Comparison of ENCODE assay signal across 1 cellular context in the genomic region with DNA sequence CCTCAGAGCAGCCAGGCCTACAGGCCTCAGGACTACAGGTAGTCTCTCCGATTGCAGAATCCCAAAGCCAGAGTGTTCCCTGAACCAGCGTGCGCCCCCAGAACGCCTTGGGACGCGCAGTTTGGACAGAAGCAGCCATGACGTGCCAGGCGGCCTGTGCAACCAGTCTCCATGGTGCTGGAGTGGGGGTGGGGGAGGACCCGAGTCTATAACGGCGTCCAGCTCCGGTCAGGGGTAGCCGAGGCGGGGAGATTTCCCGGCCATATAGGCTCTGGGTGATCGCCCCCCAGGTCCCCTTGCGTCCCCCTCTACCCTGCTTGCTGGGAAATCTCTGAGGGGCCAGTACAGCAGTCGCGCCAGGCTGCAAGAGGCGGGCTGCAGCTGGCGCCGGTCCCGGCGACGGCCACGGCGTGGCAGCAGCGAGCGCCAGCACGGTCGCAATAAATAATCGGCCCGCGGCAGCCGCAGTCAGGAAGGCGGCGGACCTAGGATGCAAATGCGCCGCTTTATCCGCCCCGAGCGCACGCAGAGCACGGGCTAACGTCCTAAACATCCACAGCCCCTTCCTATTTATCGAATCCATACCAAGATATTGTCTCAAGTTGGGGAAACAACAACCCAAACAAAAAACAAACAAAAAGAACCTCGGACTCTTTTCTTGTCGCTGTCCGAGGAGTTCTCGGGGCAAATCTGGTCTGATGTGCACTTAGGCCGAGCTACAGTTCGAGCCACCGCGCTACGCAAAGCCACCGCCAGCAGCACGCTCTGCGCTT.
A peak's percentile ranks its signal among the peaks of the same experiment; 100 is the strongest.
TF ChIP-seq lines count a peak whose summit lies in the region.

No MANE protein-coding gene starts in this region.

TF ChIP-seq in HepG2, 621 proteins besides CTCF, POLR2A, EP300 and RAD21 (continued from another document and continues in another):
- TF ChIP-seq, protein P1, sequence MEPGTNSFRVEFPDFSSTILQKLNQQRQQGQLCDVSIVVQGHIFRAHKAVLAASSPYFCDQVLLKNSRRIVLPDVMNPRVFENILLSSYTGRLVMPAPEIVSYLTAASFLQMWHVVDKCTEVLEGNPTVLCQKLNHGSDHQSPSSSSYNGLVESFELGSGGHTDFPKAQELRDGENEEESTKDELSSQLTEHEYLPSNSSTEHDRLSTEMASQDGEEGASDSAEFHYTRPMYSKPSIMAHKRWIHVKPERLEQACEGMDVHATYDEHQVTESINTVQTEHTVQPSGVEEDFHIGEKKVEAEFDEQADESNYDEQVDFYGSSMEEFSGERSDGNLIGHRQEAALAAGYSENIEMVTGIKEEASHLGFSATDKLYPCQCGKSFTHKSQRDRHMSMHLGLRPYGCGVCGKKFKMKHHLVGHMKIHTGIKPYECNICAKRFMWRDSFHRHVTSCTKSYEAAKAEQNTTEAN (CRISPR knock-in tag; conservative IDR thresholded peaks at IDR 0.05), result 0 out of 2 replicates have a peak, but pooled peaks have one; percentile 25
- TF ChIP-seq HMG20B (CRISPR knock-in tag; conservative IDR thresholded peaks at IDR 0.05), result no peak
- TF ChIP-seq, protein P2, sequence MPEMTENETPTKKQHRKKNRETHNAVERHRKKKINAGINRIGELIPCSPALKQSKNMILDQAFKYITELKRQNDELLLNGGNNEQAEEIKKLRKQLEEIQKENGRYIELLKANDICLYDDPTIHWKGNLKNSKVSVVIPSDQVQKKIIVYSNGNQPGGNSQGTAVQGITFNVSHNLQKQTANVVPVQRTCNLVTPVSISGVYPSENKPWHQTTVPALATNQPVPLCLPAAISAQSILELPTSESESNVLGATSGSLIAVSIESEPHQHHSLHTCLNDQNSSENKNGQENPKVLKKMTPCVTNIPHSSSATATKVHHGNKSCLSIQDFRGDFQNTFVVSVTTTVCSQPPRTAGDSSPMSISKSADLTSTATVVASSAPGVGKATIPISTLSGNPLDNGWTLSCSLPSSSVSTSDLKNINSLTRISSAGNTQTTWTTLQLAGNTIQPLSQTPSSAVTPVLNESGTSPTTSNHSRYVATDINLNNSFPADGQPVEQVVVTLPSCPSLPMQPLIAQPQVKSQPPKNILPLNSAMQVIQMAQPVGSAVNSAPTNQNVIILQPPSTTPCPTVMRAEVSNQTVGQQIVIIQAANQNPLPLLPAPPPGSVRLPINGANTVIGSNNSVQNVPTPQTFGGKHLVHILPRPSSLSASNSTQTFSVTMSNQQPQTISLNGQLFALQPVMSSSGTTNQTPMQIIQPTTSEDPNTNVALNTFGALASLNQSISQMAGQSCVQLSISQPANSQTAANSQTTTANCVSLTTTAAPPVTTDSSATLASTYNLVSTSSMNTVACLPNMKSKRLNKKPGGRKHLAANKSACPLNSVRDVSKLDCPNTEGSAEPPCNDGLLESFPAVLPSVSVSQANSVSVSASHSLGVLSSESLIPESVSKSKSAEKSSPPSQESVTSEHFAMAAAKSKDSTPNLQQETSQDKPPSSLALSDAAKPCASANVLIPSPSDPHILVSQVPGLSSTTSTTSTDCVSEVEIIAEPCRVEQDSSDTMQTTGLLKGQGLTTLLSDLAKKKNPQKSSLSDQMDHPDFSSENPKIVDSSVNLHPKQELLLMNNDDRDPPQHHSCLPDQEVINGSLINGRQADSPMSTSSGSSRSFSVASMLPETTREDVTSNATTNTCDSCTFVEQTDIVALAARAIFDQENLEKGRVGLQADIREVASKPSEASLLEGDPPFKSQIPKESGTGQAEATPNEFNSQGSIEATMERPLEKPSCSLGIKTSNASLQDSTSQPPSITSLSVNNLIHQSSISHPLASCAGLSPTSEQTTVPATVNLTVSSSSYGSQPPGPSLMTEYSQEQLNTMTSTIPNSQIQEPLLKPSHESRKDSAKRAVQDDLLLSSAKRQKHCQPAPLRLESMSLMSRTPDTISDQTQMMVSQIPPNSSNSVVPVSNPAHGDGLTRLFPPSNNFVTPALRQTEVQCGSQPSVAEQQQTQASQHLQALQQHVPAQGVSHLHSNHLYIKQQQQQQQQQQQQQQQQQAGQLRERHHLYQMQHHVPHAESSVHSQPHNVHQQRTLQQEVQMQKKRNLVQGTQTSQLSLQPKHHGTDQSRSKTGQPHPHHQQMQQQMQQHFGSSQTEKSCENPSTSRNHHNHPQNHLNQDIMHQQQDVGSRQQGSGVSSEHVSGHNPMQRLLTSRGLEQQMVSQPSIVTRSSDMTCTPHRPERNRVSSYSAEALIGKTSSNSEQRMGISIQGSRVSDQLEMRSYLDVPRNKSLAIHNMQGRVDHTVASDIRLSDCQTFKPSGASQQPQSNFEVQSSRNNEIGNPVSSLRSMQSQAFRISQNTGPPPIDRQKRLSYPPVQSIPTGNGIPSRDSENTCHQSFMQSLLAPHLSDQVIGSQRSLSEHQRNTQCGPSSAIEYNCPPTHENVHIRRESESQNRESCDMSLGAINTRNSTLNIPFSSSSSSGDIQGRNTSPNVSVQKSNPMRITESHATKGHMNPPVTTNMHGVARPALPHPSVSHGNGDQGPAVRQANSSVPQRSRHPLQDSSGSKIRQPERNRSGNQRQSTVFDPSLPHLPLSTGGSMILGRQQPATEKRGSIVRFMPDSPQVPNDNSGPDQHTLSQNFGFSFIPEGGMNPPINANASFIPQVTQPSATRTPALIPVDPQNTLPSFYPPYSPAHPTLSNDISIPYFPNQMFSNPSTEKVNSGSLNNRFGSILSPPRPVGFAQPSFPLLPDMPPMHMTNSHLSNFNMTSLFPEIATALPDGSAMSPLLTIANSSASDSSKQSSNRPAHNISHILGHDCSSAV (CRISPR knock-in tag; IDR thresholded peaks at IDR 0.05; ENCODE audit: borderline replicate concordance), result no peak
- 0 out of 2 replicates have a peak, but pooled peaks have one; percentile 40 for TF ChIP-seq KMT2A (CRISPR knock-in tag; IDR thresholded peaks at IDR 0.05)
- no peak for TF ChIP-seq NFKBIZ (CRISPR knock-in tag; IDR thresholded peaks at IDR 0.05)
- TF ChIP-seq ZNF619 (CRISPR knock-in tag; IDR thresholded peaks at IDR 0.05), result no peak
- peak; percentile 68 for TF ChIP-seq ASH2L (IDR thresholded peaks at IDR 0.05; ENCODE audit: insufficient read length, low read depth, low read length)
- TF ChIP-seq YEATS4 (CRISPR knock-in tag; IDR thresholded peaks at IDR 0.05; ENCODE audit: borderline replicate concordance), result peak; percentile 51; the same call in 1 of the 2 replicates
- TF ChIP-seq, protein P3, sequence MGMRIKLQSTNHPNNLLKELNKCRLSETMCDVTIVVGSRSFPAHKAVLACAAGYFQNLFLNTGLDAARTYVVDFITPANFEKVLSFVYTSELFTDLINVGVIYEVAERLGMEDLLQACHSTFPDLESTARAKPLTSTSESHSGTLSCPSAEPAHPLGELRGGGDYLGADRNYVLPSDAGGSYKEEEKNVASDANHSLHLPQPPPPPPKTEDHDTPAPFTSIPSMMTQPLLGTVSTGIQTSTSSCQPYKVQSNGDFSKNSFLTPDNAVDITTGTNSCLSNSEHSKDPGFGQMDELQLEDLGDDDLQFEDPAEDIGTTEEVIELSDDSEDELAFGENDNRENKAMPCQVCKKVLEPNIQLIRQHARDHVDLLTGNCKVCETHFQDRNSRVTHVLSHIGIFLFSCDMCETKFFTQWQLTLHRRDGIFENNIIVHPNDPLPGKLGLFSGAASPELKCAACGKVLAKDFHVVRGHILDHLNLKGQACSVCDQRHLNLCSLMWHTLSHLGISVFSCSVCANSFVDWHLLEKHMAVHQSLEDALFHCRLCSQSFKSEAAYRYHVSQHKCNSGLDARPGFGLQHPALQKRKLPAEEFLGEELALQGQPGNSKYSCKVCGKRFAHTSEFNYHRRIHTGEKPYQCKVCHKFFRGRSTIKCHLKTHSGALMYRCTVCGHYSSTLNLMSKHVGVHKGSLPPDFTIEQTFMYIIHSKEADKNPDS (CRISPR knock-in tag; IDR thresholded peaks at IDR 0.05), result no peak; the same call in 1 of the 2 replicates
- TF ChIP-seq LCORL (IDR thresholded peaks at IDR 0.05), result no peak
- peak; percentile 45; the same call in 1 of the 2 replicates for TF ChIP-seq LCORL (CRISPR knock-in tag; IDR thresholded peaks at IDR 0.05)
- TF ChIP-seq, protein P4, sequence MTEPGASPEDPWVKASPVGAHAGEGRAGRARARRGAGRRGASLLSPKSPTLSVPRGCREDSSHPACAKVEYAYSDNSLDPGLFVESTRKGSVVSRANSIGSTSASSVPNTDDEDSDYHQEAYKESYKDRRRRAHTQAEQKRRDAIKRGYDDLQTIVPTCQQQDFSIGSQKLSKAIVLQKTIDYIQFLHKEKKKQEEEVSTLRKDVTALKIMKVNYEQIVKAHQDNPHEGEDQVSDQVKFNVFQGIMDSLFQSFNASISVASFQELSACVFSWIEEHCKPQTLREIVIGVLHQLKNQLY (CRISPR knock-in tag; IDR thresholded peaks at IDR 0.05), result no peak
- TF ChIP-seq, protein P5, sequence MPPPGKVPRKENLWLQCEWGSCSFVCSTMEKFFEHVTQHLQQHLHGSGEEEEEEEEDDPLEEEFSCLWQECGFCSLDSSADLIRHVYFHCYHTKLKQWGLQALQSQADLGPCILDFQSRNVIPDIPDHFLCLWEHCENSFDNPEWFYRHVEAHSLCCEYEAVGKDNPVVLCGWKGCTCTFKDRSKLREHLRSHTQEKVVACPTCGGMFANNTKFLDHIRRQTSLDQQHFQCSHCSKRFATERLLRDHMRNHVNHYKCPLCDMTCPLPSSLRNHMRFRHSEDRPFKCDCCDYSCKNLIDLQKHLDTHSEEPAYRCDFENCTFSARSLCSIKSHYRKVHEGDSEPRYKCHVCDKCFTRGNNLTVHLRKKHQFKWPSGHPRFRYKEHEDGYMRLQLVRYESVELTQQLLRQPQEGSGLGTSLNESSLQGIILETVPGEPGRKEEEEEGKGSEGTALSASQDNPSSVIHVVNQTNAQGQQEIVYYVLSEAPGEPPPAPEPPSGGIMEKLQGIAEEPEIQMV (CRISPR knock-in tag; IDR thresholded peaks at IDR 0.05; ENCODE audit: low read depth), result no peak
- TF ChIP-seq, protein P6, sequence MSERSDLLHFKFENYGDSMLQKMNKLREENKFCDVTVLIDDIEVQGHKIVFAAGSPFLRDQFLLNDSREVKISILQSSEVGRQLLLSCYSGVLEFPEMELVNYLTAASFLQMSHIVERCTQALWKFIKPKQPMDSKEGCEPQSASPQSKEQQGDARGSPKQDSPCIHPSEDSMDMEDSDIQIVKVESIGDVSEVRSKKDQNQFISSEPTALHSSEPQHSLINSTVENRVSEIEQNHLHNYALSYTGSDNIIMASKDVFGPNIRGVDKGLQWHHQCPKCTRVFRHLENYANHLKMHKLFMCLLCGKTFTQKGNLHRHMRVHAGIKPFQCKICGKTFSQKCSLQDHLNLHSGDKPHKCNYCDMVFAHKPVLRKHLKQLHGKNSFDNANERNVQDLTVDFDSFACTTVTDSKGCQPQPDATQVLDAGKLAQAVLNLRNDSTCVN (CRISPR knock-in tag; IDR thresholded peaks at IDR 0.05; ENCODE audit: borderline replicate concordance), result 0 out of 2 replicates have a peak, but pooled peaks have one; percentile 7
- no peak for TF ChIP-seq NFATC3 (CRISPR knock-in tag; IDR thresholded peaks at IDR 0.05)
- no peak for TF ChIP-seq ZMYM3 (CRISPR knock-in tag; IDR thresholded peaks at IDR 0.05)
- TF ChIP-seq, protein P7, sequence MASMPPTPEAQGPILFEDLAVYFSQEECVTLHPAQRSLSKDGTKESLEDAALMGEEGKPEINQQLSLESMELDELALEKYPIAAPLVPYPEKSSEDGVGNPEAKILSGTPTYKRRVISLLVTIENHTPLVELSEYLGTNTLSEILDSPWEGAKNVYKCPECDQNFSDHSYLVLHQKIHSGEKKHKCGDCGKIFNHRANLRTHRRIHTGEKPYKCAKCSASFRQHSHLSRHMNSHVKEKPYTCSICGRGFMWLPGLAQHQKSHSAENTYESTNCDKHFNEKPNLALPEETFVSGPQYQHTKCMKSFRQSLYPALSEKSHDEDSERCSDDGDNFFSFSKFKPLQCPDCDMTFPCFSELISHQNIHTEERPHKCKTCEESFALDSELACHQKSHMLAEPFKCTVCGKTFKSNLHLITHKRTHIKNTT (CRISPR knock-in tag; IDR thresholded peaks at IDR 0.05), result no peak
- TF ChIP-seq ZNF556 (CRISPR knock-in tag; IDR thresholded peaks at IDR 0.05; ENCODE audit: borderline replicate concordance), result 0 out of 2 replicates have a peak, but pooled peaks have one; percentile 10
- no peak; the same call in 1 of the 2 replicates for TF ChIP-seq ISL2 (CRISPR knock-in tag; IDR thresholded peaks at IDR 0.05)
- no peak for TF ChIP-seq PAX8 (CRISPR knock-in tag; IDR thresholded peaks at IDR 0.05; ENCODE audit: borderline replicate concordance)
- TF ChIP-seq BHLHE40 (IDR thresholded peaks at IDR 0.05; ENCODE audit: low read length), result peak; percentile 63
- TF ChIP-seq, protein P8, sequence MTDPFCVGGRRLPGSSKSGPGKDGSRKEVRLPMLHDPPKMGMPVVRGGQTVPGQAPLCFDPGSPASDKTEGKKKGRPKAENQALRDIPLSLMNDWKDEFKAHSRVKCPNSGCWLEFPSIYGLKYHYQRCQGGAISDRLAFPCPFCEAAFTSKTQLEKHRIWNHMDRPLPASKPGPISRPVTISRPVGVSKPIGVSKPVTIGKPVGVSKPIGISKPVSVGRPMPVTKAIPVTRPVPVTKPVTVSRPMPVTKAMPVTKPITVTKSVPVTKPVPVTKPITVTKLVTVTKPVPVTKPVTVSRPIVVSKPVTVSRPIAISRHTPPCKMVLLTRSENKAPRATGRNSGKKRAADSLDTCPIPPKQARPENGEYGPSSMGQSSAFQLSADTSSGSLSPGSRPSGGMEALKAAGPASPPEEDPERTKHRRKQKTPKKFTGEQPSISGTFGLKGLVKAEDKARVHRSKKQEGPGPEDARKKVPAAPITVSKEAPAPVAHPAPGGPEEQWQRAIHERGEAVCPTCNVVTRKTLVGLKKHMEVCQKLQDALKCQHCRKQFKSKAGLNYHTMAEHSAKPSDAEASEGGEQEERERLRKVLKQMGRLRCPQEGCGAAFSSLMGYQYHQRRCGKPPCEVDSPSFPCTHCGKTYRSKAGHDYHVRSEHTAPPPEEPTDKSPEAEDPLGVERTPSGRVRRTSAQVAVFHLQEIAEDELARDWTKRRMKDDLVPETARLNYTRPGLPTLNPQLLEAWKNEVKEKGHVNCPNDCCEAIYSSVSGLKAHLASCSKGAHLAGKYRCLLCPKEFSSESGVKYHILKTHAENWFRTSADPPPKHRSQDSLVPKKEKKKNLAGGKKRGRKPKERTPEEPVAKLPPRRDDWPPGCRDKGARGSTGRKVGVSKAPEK (CRISPR knock-in tag; IDR thresholded peaks at IDR 0.05; ENCODE audit: borderline replicate concordance), result 0 out of 2 replicates have a peak, but pooled peaks have one; percentile 9
- TF ChIP-seq CEBPG (CRISPR knock-in tag; IDR thresholded peaks at IDR 0.05), result no peak
- no peak for TF ChIP-seq MAFG (CRISPR knock-in tag; IDR thresholded peaks at IDR 0.05)
- TF ChIP-seq, protein P9, sequence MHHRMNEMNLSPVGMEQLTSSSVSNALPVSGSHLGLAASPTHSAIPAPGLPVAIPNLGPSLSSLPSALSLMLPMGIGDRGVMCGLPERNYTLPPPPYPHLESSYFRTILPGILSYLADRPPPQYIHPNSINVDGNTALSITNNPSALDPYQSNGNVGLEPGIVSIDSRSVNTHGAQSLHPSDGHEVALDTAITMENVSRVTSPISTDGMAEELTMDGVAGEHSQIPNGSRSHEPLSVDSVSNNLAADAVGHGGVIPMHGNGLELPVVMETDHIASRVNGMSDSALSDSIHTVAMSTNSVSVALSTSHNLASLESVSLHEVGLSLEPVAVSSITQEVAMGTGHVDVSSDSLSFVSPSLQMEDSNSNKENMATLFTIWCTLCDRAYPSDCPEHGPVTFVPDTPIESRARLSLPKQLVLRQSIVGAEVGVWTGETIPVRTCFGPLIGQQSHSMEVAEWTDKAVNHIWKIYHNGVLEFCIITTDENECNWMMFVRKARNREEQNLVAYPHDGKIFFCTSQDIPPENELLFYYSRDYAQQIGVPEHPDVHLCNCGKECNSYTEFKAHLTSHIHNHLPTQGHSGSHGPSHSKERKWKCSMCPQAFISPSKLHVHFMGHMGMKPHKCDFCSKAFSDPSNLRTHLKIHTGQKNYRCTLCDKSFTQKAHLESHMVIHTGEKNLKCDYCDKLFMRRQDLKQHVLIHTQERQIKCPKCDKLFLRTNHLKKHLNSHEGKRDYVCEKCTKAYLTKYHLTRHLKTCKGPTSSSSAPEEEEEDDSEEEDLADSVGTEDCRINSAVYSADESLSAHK (CRISPR knock-in tag; IDR thresholded peaks at IDR 0.05; ENCODE audit: borderline replicate concordance), result no peak
